Comparison of ENCODE assay signal across 2 cellular contexts in the genomic region with DNA sequence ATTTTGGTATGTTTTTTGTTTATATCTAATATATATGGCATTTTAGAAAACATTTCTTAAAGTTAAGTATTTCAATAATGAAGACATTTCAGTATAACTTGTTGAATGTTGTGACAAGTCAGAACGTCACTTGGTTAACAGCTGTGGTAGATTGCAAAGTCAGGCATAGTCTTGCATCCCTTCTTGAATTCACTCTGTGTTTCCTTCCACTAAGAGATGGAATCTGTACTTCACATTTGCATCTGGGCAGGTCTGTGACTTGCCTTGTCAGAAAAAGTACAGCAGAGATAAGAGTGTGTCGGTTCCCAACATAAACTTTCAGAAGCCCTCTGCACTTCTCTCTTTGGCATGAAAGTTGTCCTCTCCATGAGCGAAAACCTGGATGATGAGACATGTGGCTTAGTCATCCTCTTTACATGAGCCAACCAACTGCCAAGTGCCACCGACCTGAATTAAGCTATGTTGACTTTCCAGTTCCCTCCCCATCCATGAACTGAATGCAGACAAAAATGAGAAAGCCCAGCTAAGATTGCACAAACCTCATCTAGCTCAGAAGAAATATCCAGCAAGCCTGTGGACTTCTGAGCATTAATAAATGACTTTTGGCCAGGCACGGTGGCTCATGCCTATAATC.
TF ChIP-seq lines count a peak whose summit lies in the region.

No MANE protein-coding gene starts in this region.

TF ChIP-seq in GM23338, 12 proteins besides CTCF, POLR2A, EP300 and RAD21 (continued from another document):
- TF ChIP-seq, protein P1, sequence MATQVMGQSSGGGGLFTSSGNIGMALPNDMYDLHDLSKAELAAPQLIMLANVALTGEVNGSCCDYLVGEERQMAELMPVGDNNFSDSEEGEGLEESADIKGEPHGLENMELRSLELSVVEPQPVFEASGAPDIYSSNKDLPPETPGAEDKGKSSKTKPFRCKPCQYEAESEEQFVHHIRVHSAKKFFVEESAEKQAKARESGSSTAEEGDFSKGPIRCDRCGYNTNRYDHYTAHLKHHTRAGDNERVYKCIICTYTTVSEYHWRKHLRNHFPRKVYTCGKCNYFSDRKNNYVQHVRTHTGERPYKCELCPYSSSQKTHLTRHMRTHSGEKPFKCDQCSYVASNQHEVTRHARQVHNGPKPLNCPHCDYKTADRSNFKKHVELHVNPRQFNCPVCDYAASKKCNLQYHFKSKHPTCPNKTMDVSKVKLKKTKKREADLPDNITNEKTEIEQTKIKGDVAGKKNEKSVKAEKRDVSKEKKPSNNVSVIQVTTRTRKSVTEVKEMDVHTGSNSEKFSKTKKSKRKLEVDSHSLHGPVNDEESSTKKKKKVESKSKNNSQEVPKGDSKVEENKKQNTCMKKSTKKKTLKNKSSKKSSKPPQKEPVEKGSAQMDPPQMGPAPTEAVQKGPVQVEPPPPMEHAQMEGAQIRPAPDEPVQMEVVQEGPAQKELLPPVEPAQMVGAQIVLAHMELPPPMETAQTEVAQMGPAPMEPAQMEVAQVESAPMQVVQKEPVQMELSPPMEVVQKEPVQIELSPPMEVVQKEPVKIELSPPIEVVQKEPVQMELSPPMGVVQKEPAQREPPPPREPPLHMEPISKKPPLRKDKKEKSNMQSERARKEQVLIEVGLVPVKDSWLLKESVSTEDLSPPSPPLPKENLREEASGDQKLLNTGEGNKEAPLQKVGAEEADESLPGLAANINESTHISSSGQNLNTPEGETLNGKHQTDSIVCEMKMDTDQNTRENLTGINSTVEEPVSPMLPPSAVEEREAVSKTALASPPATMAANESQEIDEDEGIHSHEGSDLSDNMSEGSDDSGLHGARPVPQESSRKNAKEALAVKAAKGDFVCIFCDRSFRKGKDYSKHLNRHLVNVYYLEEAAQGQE (IDR thresholded peaks at IDR 0.05; ENCODE audit: unreplicated experiment) = no peak
- no peak for TF ChIP-seq JUNB (IDR thresholded peaks at IDR 0.05; ENCODE audit: unreplicated experiment)

TF ChIP-seq in K562, 482 proteins besides CTCF, POLR2A, EP300 and RAD21 (continued from another document):
- TF ChIP-seq, protein P2, sequence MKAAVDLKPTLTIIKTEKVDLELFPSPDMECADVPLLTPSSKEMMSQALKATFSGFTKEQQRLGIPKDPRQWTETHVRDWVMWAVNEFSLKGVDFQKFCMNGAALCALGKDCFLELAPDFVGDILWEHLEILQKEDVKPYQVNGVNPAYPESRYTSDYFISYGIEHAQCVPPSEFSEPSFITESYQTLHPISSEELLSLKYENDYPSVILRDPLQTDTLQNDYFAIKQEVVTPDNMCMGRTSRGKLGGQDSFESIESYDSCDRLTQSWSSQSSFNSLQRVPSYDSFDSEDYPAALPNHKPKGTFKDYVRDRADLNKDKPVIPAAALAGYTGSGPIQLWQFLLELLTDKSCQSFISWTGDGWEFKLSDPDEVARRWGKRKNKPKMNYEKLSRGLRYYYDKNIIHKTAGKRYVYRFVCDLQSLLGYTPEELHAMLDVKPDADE (conservative IDR thresholded peaks at IDR 0.05; ENCODE audit: control insufficient read depth, low read depth, low read length) = no peak
- TF ChIP-seq POLR2H (tag; IDR thresholded peaks at IDR 0.05; ENCODE audit: low read depth) = no peak
- TF ChIP-seq PCBP1 (IDR thresholded peaks at IDR 0.05; ENCODE audit: low read depth, low read length, poor library complexity, severe bottlenecking) = no peak
